In genomic region chr20:45969712-45970634, GRCh38 we compare ENCODE assay signal across 8 cellular contexts. TPM values are rescaled to one million over a fixed set of nuclear protein-coding genes. Genes with fewer than 3 reads are reported as not detected.
DNase-seq lines count a peak whose midpoint lies in the region; ATAC-seq and TF ChIP-seq lines count a peak whose summit lies in the region.

No MANE protein-coding gene starts in this region.

- TF ChIP-seq CTCF in PC-3 (conservative IDR thresholded peaks at IDR 0.05; ENCODE audit: low read depth, low read length) (peak; percentile 86), cardiac fibroblast (IDR thresholded peaks at IDR 0.05; ENCODE audit: low read depth, low read length) (peak; percentile 69), left lung (IDR thresholded peaks at IDR 0.05) (peak; percentile 24 to 37)

- 0 out of 2 replicates have a peak, but pooled peaks cover 6% of the 10 kb centered on the region for H4K20me1 ChIP-seq in PC-3 (ENCODE audit: low read length)

- peak; percentile 9; the same call in 1 of the 2 replicates for ATAC-seq in PC-3
- no peak for ATAC-seq in left lung
- ATAC-seq in GM18873 (IDR thresholded peaks at IDR 0.05; ENCODE audit: low FRiP score, unreplicated experiment), result no peak
- ATAC-seq in HG02938 (IDR thresholded peaks at IDR 0.05; ENCODE audit: unreplicated experiment), result no peak

- CTCF ChIA-PET in PC-3 (lab: Charles Lee), result interaction anchor here (0.5 to 1.7 kb wide), 12 partner anchors 9 to 468 kb away, joined by 3 to 12 read pairs (median 4); no protein-coding TSS in a partner anchor

- H3K79me2 ChIP-seq in PC-3 (ENCODE audit: low read length), result peaks cover 36% of the 10 kb centered on the region

- H2AFZ ChIP-seq in PC-3 (ENCODE audit: low read length), result 0 out of 2 replicates have a peak overlapping the region, but pooled peaks have one; percentile 6

- H3K9ac ChIP-seq in HUES6 (ENCODE audit: low read length) (no peak overlapping the region), PC-3 (ENCODE audit: low read length) (peak overlapping the region; percentile 99; the same call in 1 of the 2 replicates)

- H3K27me3 ChIP-seq in HUES6 (ENCODE audit: control insufficient read depth, insufficient read depth, low read length) (no peaks in the 10 kb centered on the region), PC-3 (ENCODE audit: low read length) (no peaks in the 10 kb centered on the region), left lung (no peaks in the 10 kb centered on the region)

- no peaks in the 10 kb centered on the region for H3K9me2 ChIP-seq in PC-3 (replicated peaks; ENCODE audit: low read length)

- peaks cover 16% of the 10 kb centered on the region for H3K4me1 ChIP-seq in HUES6 (ENCODE audit: control insufficient read depth, insufficient read depth, low read length)
- peaks cover 32% of the 10 kb centered on the region for H3K4me1 ChIP-seq in PC-3 (ENCODE audit: insufficient read depth, low read length)
- H3K4me1 ChIP-seq in left lung, result peaks cover 15 to 35% of the 10 kb centered on the region in 2 donors

- H3K27ac ChIP-seq in HUES6 (ENCODE audit: low read depth, low read length) (peak overlapping the region; percentile 59; the same call in 1 of the 2 replicates), PC-3 (ENCODE audit: low read length) (0 out of 2 replicates have a peak overlapping the region, but pooled peaks have one; percentile 3), left lung (peak overlapping the region in 1 of 2 donors; percentile 100), temporal lobe (ENCODE audit: low read depth, low read length) (peak overlapping the region; percentile 99)

- H3F3A ChIP-seq in PC-3 (ENCODE audit: low read length, unreplicated experiment), result no peaks in the 10 kb centered on the region

- peak overlapping the region; percentile 89 for H3K4me2 ChIP-seq in PC-3 (ENCODE audit: low read length)

- POLR2A ChIA-PET in PC-3 (lab: Charles Lee; ENCODE audit: unreplicated experiment), result interaction anchor here (0.6 kb wide), 3 partner anchors 9 to 1085 kb away, joined by 3 to 4 read pairs (median 3); partner anchors contain the start of gene YWHAB

- peaks cover 40% of the 10 kb centered on the region for H3K36me3 ChIP-seq in HUES6 (ENCODE audit: control insufficient read depth, insufficient read depth, low read length)
- peaks cover 39% of the 10 kb centered on the region for H3K36me3 ChIP-seq in PC-3 (ENCODE audit: low read depth, low read length)
- H3K36me3 ChIP-seq in left lung, result peaks cover 0 to 52% of the 10 kb centered on the region in 2 donors

- BruUV-seq in PC-3 (replicated peaks; lab: Mats Ljungman, UMichigan), result no TSS peak

- H3K9me3 ChIP-seq in HUES6 (ENCODE audit: control insufficient read depth, insufficient read depth, low read depth, low read length) (no peaks in the 10 kb centered on the region), PC-3 (ENCODE audit: low read length) (no peaks in the 10 kb centered on the region), left lung (no peaks in the 10 kb centered on the region)

- DNase-seq in DMS 273 treated with DMSO at 0.1 percent for 48 hours (lab: John Stamatoyannopoulos, UW) (peak; percentile 52), PC-3 (peak; percentile 78), cardiac fibroblast (ENCODE audit: low read depth in 2 of 2) (peak; percentile 77 to 78), left lung (no peak)

- H3K4me3 ChIP-seq in HUES6 (ENCODE audit: low read depth, low read length), result peak overlapping the region; percentile 80; the same call in 1 of the 2 replicates
- peak overlapping the region; percentile 76 for H3K4me3 ChIP-seq in PC-3 (ENCODE audit: low read length)
- H3K4me3 ChIP-seq in cardiac fibroblast (replicated peaks in 1 of 2; ENCODE audit: low read depth in 2 of 2, low read length in 2 of 2), result peak overlapping the region; percentile 93 to 97
- H3K4me3 ChIP-seq in left lung, result peak overlapping the region in 1 of 2 donors; percentile 96

- intact Hi-C loops in PC-3 (cut with micrococcal nuclease), result loop anchor here (10.0 kb wide), 1 partner anchor 135 kb away; the partner anchor contains the start of gene SNX21
- intact Hi-C loops in left lung (cut with DNase I), result no loop called here

RNA-seq across cellular contexts. Expression of gene ZNF335, which starts 2.0 kb away (rescaled TPM):
- total RNA-seq in PC-3 (2014; rRNA removed) (32.2 and 36.9 TPM in 2 replicates), left lung (10 to 100 TPM; 15.3 to 23.3 TPM), temporal lobe (8.1 TPM)

RNA-seq across cellular contexts. Expression of gene PCIF1, which starts 35.5 kb away (rescaled TPM):
- 18.4 and 20.2 TPM in 2 replicates for total RNA-seq in PC-3 (2014; rRNA removed)
- 10 to 100 TPM; 26.1 to 33.0 TPM for total RNA-seq in left lung
- 14.5 TPM for total RNA-seq in temporal lobe

RNA-seq across cellular contexts. Expression of gene MMP9, which starts 38.7 kb away (rescaled TPM):
- total RNA-seq in PC-3 (2014; rRNA removed), result 0.77 and 1.0 TPM in 2 replicates
- 10 to 100 TPM in 1 of 2 donors, 1 to 10 TPM in 1; 2.5 to 25.8 TPM for total RNA-seq in left lung
- total RNA-seq in temporal lobe, result 0.25 TPM

RNA-seq across cellular contexts. Expression of gene PLTP, which starts 58.0 kb away (rescaled TPM):
- total RNA-seq in PC-3 (2014; rRNA removed) (56.6 and 61.5 TPM in 2 replicates), left lung (100 to 1,000 TPM; 162 to 172 TPM), temporal lobe (18.2 TPM)

RNA-seq across cellular contexts. Expression of gene SLC12A5, which starts 59.0 kb away (rescaled TPM):
- 2.4 TPM in 1 of 2 replicates, not detected in the other for total RNA-seq in PC-3 (2014; rRNA removed)
- 1 to 10 TPM in 1 of 2 donors, under 1 TPM in 1; 0.71 to 1.5 TPM for total RNA-seq in left lung
- 17.2 TPM for total RNA-seq in temporal lobe

Comparison
In these comparisons a context has a peak if more than half of its experiments do, and no peak if none do; other contexts are left out.
1. DNase-seq: peak in DMS 273 treated with DMSO at 0.1 percent for 48 hours (single experiment), PC-3 (single experiment) and cardiac fibroblast (2 of 2); none in left lung (0 of 2).
2. CTCF ChIP-seq: peak in every context shown above with its lines; median percentile 86 in PC-3; 69 in cardiac fibroblast; 30 in left lung.